18 cellular contexts compared by ENCODE assay signal in the genomic region with DNA sequence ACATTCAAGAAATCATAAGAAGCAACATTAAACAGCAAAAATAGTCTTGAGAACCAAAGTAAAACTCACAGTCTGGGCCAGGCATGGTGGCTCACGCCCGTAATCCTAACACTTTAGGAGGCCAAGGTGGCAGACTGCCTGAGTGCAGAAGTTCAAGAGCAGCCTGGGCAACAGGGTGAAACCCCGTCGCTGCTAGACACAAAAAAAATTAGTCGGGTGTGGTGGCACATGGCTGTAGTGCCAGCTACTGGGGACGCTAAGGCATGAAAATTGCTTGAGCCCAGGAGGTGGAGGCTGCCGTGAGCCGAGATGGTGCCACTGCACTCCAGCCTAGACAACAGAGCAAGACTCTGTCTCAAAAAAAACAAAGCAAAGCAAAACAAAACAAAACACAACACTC.
DNase-seq lines count a peak whose midpoint lies in the region; ATAC-seq, FAIRE-seq and TF ChIP-seq lines count a peak whose summit lies in the region.
"Had no signal": no experiment of that assay in that cellular context is flagged by ENCODE, and none has a peak within 500 bp of the region (broad histone marks: within the 10 kb centered on the region; RNA-seq: fewer than 3 reads in every experiment).

No MANE protein-coding gene starts in this region.

- H3K9me3 ChIP-seq in right atrium auricular region: no peaks in the 10 kb centered on the region
- H3K9me3 ChIP-seq in upper lobe of right lung: no peaks in the 10 kb centered on the region
- no peaks in the 10 kb centered on the region for H3K9me3 ChIP-seq in HepG2 (ENCODE audit: low read length)
- H3K9me3 ChIP-seq: MG63 had no signal

- no peaks in the 10 kb centered on the region for H3K27me3 ChIP-seq in right atrium auricular region
- no peaks in the 10 kb centered on the region for H3K27me3 ChIP-seq in mesendoderm (ENCODE audit: insufficient read depth, low read length, poor library complexity)
- no peaks in the 10 kb centered on the region for H3K27me3 ChIP-seq in upper lobe of right lung
- H3K27me3 ChIP-seq in HepG2 (ENCODE audit: control insufficient read depth in 1 of 2, insufficient read depth in 2 of 2, low read length in 2 of 2): no peaks in the 10 kb centered on the region
- H3K27me3 ChIP-seq: BLaER1 treated with 17β-estradiol and CSF1 and Interleukin-3, amounts not matched to agents 10 nM and 100 nM; MG63 had no signal

- H3K18ac ChIP-seq in mesendoderm (ENCODE audit: low read length): no peak overlapping the region

- H3K79me2 ChIP-seq in mesendoderm (ENCODE audit: control insufficient read depth, insufficient read depth, low read length) (no peaks in the 10 kb centered on the region), HepG2 (ENCODE audit: insufficient read depth, low read length) (no peaks in the 10 kb centered on the region)

- no peak overlapping the region for H3K56ac ChIP-seq in mesendoderm (ENCODE audit: low read length)

- H3K36me3 ChIP-seq in right atrium auricular region (no peaks in the 10 kb centered on the region), mesendoderm (ENCODE audit: control insufficient read depth, insufficient read depth, low read length) (no peaks in the 10 kb centered on the region), upper lobe of right lung (no peaks in the 10 kb centered on the region), HepG2 (replicated peaks in 1 of 2; ENCODE audit: control insufficient read depth in 1 of 2, insufficient read depth in 2 of 2, low read length in 2 of 2) (no peaks in the 10 kb centered on the region)
- H3K36me3 ChIP-seq: BLaER1 treated with 17β-estradiol and CSF1 and Interleukin-3, amounts not matched to agents 10 nM and 100 nM; MG63 had no signal

- no peak overlapping the region for H2BK15ac ChIP-seq in mesendoderm (replicated peaks; ENCODE audit: low read depth)

- no peak overlapping the region for H2BK120ac ChIP-seq in mesendoderm (ENCODE audit: low read depth, low read length)

- CTCF ChIA-PET in HepG2 (lab: Yijun Ruan, JAX; ENCODE audit: low intra/inter-chr PET ratio, low total read pairs): no interaction called here

- no peak for FAIRE-seq in HepG2 (lab: Jason Lieb, UNC)

- H3K4me2 ChIP-seq in mesendoderm (ENCODE audit: low read length): no peak overlapping the region
- H3K4me2 ChIP-seq in HepG2 (ENCODE audit: low read depth, low read length): no peak overlapping the region
- H3K4me2 ChIP-seq: BLaER1 treated with 17β-estradiol and CSF1 and Interleukin-3, amounts not matched to agents 10 nM and 100 nM; GM23338; KMS-11 had no signal

- no peak overlapping the region for H2AFZ ChIP-seq in HepG2 (ENCODE audit: low read length)
- H2AFZ ChIP-seq: GM23338 had no signal

- TF ChIP-seq EP300 in HepG2 (IDR thresholded peaks at IDR 0.05; ENCODE audit: low read depth in 2 of 2, low read length in 2 of 2): no peak
- no peak for TF ChIP-seq EP300 in HepG2 (CRISPR knock-in tag; IDR thresholded peaks at IDR 0.05; ENCODE audit: borderline replicate concordance)

- POLR2A ChIA-PET in HepG2 (lab: Yijun Ruan, JAX): no interaction called here

- ATAC-seq in Right ventricle myocardium inferior: peak; percentile 18
- peak; percentile 46 for ATAC-seq in upper lobe of right lung
- no peak for ATAC-seq in HepG2
- no peak for ATAC-seq in GM18873 (IDR thresholded peaks at IDR 0.05; ENCODE audit: low FRiP score, unreplicated experiment)
- ATAC-seq: GM23338, PC-3 had no signal

- H3K4ac ChIP-seq in mesendoderm (ENCODE audit: low read depth, low read length): no peak overlapping the region

- no peak overlapping the region for H4K5ac ChIP-seq in mesendoderm (ENCODE audit: low read length)

- H4K8ac ChIP-seq in mesendoderm (ENCODE audit: low read depth, low read length): no peak overlapping the region

- H3K23ac ChIP-seq in mesendoderm (ENCODE audit: low read length): no peak overlapping the region

- intact Hi-C loops in Right ventricle myocardium inferior (cut with DNase I) (no loop called here), upper lobe of right lung (cut with DNase I) (no loop called here), HepG2 (cut with micrococcal nuclease; ENCODE audit: unreplicated experiment) (no loop called here)

- TF ChIP-seq CTCF in right atrium auricular region (IDR thresholded peaks at IDR 0.05): no peak
- TF ChIP-seq CTCF in upper lobe of right lung (IDR thresholded peaks at IDR 0.05): no peak
- no peak for TF ChIP-seq CTCF in HepG2 (CRISPR knock-in tag; IDR thresholded peaks at IDR 0.05)

- no peak overlapping the region for H3K27ac ChIP-seq in right atrium auricular region
- H3K27ac ChIP-seq in mesendoderm (ENCODE audit: low read depth, low read length): peak overlapping the region; percentile 36
- no peak overlapping the region for H3K27ac ChIP-seq in upper lobe of right lung
- H3K27ac ChIP-seq in HepG2 (ENCODE audit: extremely low read length, insufficient read depth, low read length): no peak overlapping the region
- H3K27ac ChIP-seq: BLaER1 treated with 17β-estradiol and CSF1 and Interleukin-3, amounts not matched to agents 10 nM and 100 nM; KMS-11 had no signal

- H2AK5ac ChIP-seq in mesendoderm (ENCODE audit: low read length): no peak overlapping the region

- no peak overlapping the region for H3K4me3 ChIP-seq in right atrium auricular region
- no peak overlapping the region for H3K4me3 ChIP-seq in mesendoderm (ENCODE audit: low read length)
- H3K4me3 ChIP-seq in upper lobe of right lung: no peak overlapping the region
- no peak overlapping the region for H3K4me3 ChIP-seq in HepG2 (replicated peaks in 1 of 3; ENCODE audit: insufficient read depth in 1 of 3, low read depth in 2 of 3, low read length in 3 of 3)
- H3K4me3 ChIP-seq: BLaER1 treated with 17β-estradiol and CSF1 and Interleukin-3, amounts not matched to agents 10 nM and 100 nM; GM23338; MG63 had no signal

- H3K79me1 ChIP-seq in mesendoderm (ENCODE audit: low read length): no peaks in the 10 kb centered on the region

- BruUV-seq in HepG2 (replicated peaks; lab: Mats Ljungman, UMichigan): no TSS peak

- no peaks in the 10 kb centered on the region for H4K20me1 ChIP-seq in HepG2 (ENCODE audit: insufficient read depth, low read length)
- H4K20me1 ChIP-seq: BLaER1 treated with 17β-estradiol and CSF1 and Interleukin-3, amounts not matched to agents 10 nM and 100 nM had no signal

- no peak overlapping the region for H2BK5ac ChIP-seq in mesendoderm (ENCODE audit: low read length)

- H3K4me1 ChIP-seq in right atrium auricular region: no peaks in the 10 kb centered on the region
- no peaks in the 10 kb centered on the region for H3K4me1 ChIP-seq in mesendoderm (ENCODE audit: control insufficient read depth, low read depth, low read length)
- H3K4me1 ChIP-seq in upper lobe of right lung: no peaks in the 10 kb centered on the region
- no peaks in the 10 kb centered on the region for H3K4me1 ChIP-seq in HepG2 (ENCODE audit: insufficient read depth, low read length)
- H3K4me1 ChIP-seq: BLaER1 treated with 17β-estradiol and CSF1 and Interleukin-3, amounts not matched to agents 10 nM and 100 nM had no signal

- TF ChIP-seq POLR2A in HepG2 (IDR thresholded peaks at IDR 0.05; ENCODE audit: insufficient read depth in 1 of 2, low read depth in 2 of 2, low read length in 2 of 2): no peak

- no CpG with 5 or more reads among the region's 8 CpGs for WGBS in mesendoderm (ENCODE audit: extremely low coverage, insufficient coverage, low lambda C conversion rate)
- 4% methylated on average over 8 of the region's 8 CpGs for WGBS in HepG2 (ENCODE audit: low lambda C conversion rate)

- TF ChIP-seq RAD21 in HepG2 (CRISPR knock-in tag; IDR thresholded peaks at IDR 0.05): no peak

- H3K9ac ChIP-seq in mesendoderm (ENCODE audit: low read length) (no peak overlapping the region), HepG2 (ENCODE audit: insufficient read depth, low read depth, low read length) (no peak overlapping the region)
- H3K9ac ChIP-seq: BLaER1 treated with 17β-estradiol and CSF1 and Interleukin-3, amounts not matched to agents 10 nM and 100 nM; KMS-11 had no signal

- DNase-seq in Right ventricle myocardium inferior (ENCODE audit: missing footprints) (peak; percentile 69), right atrium auricular region (ENCODE audit: low spot score) (no peak), RPMI7951 (ENCODE audit: low read depth) (peak; percentile 31), mesendoderm (no peak), upper lobe of right lung (peak; percentile 67), HK-2 (ENCODE audit: unreplicated experiment) (no peak), HepG2 (ENCODE audit: low spot score) (no peak)
- DNase-seq: DMS79 treated with DMSO at 0.1 percent for 48 hours; MG63; NCI-H1092 treated with DMSO at 0.1 percent for 48 hours; NCI-H1694; NCI-H69; NK-92 treated with Interleukin-12 subunit alpha and Interleukin-12 subunit beta, amount 100 ng/mL, for 24 hours; PC-3 had no signal

- in situ Hi-C loops in HepG2 (cut with HindIII; ENCODE audit: extremely low pct_ligation_motif_present, low pct_unique_long_range_greater_than_20kb): no loop called here

TF ChIP-seq in HepG2, 621 proteins besides CTCF, POLR2A, EP300 and RAD21 (continues in another document):
- TF ChIP-seq ZNF136 (CRISPR knock-in tag; IDR thresholded peaks at IDR 0.05; ENCODE audit: low read depth) (no peak), HOXA3 (CRISPR knock-in tag; IDR thresholded peaks at IDR 0.05) (no peak), NFIC (IDR thresholded peaks at IDR 0.05; ENCODE audit: low read length) (no peak), POLR2AphosphoS5 (IDR thresholded peaks at IDR 0.05; ENCODE audit: low read depth, low read length) (no peak), ZNF503 (CRISPR knock-in tag; IDR thresholded peaks at IDR 0.05) (no peak), ZNF761 (CRISPR knock-in tag; conservative IDR thresholded peaks at IDR 0.05) (no peak), ZNF282 (IDR thresholded peaks at IDR 0.05; ENCODE audit: partially characterized antibody) (no peak)

Comparison
In these comparisons a context has a peak if more than half of its experiments do, and no peak if none do; other contexts are left out.
1. DNase-seq: peak in Right ventricle myocardium inferior (single experiment), RPMI7951 (single experiment) and upper lobe of right lung (single experiment); none in right atrium auricular region (single experiment), mesendoderm (single experiment), HK-2 (single experiment) and HepG2 (single experiment).
2. ATAC-seq: peak in Right ventricle myocardium inferior (single experiment) and upper lobe of right lung (single experiment); none in HepG2 (single experiment) and GM18873 (single experiment).